In the genomic region with DNA sequence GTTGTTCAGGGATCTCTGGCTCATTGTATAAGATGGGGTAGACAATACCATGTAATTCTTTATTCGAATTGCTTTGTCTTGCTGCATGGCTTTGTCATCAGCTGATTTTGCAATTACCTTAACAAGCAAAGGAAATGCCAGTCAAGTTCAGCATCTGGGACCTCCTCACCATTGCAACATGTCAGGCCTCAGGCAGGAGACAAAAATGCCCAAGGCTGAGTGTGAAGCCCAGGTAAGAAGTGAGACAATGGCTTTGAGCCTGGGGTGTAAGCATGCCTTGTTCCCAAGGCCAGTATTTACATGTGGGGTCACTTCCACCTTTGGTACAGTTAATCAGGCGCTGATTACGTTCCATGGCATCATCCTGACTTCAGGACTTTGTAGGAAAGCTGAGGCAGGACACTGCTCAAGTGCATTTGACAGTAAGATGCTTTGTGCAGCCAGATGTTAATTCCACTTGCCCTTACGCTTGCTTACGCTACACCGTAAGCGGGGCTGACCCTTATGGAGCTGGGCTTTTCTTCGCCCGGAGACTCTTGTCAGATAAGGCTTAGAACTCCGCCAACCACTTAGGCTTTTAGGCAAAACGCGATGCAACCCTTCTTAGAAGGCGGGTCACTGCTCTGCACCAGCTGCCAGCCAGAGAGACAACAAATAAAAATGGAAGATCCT, we compare ENCODE assay signal across 8 cellular contexts. TPM values are rescaled to one million over a fixed set of nuclear protein-coding genes. Genes with fewer than 3 reads are reported as not detected.
DNase-seq lines count a peak whose midpoint lies in the region; TF ChIP-seq lines count a peak whose summit lies in the region.

No MANE protein-coding gene starts in this region.

- WGBS in sigmoid colon, 2 donors, result 9 to 17% methylated on average over 13 of the region's 13 CpGs

- H3K4me1 ChIP-seq in SJCRH30 (no peaks in the 10 kb centered on the region; the same call in 1 of the 2 replicates), sigmoid colon (peaks cover 0 to 36% (median 24%) of the 10 kb centered on the region in 4 donors)

- H3K36me3 ChIP-seq in SJCRH30 (no peaks in the 10 kb centered on the region), sigmoid colon (no peaks in the 10 kb centered on the region)

- H3K4me3 ChIP-seq in SJCRH30 (peak overlapping the region; percentile 86), fibroblast of the aortic adventitia (ENCODE audit: low read depth, low read length) (peak overlapping the region; percentile 70), sigmoid colon (peak overlapping the region; percentile 15 to 91 (median 74))

- H3K27me3 ChIP-seq in SJCRH30 (no peaks in the 10 kb centered on the region), sigmoid colon (no peaks in the 10 kb centered on the region)

- intact Hi-C loops in sigmoid colon (cut with DNase I), result loop anchor here (5.0 to 10.0 kb wide), 4 partner anchors 656 to 1678 kb away; partner anchors contain the start of genes HYCC1, IL6 and KLHL7

- TF ChIP-seq POLR2A in sigmoid colon (IDR thresholded peaks at IDR 0.05), result no peak

- H3K27ac ChIP-seq in SJCRH30 (peak overlapping the region; percentile 10; the same call in 1 of the 2 replicates), sigmoid colon (peak overlapping the region; percentile 64 to 99 (median 98))

- DNase-seq in NCI-H82 (lab: John Stamatoyannopoulos, UW) (peak; percentile 86), NCI-H82 treated with DMSO at 0.1 percent for 48 hours (lab: John Stamatoyannopoulos, UW; ENCODE audit: unreplicated experiment) (no peak), SJCRH30 (no peak), fibroblast of the aortic adventitia (ENCODE audit: low read depth) (peak; percentile 2), sigmoid colon (no peak), NCI-H2171 (lab: John Stamatoyannopoulos, UW) (no peak), GM10266 (ENCODE audit: extremely low spot score) (no peak)
- DNase-seq in activated CD4-positive, CD25-positive, alpha-beta regulatory T cell (lab: John Stamatoyannopoulos, UW), result no peak

- H3K9me3 ChIP-seq in SJCRH30 (replicated peaks) (no peaks in the 10 kb centered on the region), sigmoid colon (no peaks in the 10 kb centered on the region)

- no peak for TF ChIP-seq CTCF in fibroblast of the aortic adventitia (IDR thresholded peaks at IDR 0.05; ENCODE audit: insufficient read depth, low read length)
- TF ChIP-seq CTCF in sigmoid colon (IDR thresholded peaks at IDR 0.05), result no peak
- TF ChIP-seq CTCF in GM10266 (IDR thresholded peaks at IDR 0.05; ENCODE audit: control insufficient read depth, insufficient read depth, low read depth, missing control alignments), result no peak

- no peak for TF ChIP-seq EP300 in sigmoid colon (IDR thresholded peaks at IDR 0.05)

RNA-seq across cellular contexts. Expression of gene SP4, which starts 1.5 kb away (rescaled TPM):
- total RNA-seq in SJCRH30 (2014; rRNA removed; shearing (Covaris generic)), result 34.5 and 39.5 TPM in 2 replicates
- 1.6 and 17.0 TPM in 2 replicates for total RNA-seq in fibroblast of the aortic adventitia (ENCODE audit: low replicate concordance)
- 1 to 10 TPM; 3.9 to 8.7 (median 7.2) TPM for total RNA-seq in sigmoid colon
- 1 to 10 TPM in 1 of 3 donors, under 1 TPM in 2; 0.60 to 2.6 (median 0.69) TPM for polyA plus RNA-seq in sigmoid colon

Comparison
In these comparisons a context has a peak if more than half of its experiments do, and no peak if none do; other contexts are left out.
1. DNase-seq: peak in NCI-H82 (single experiment) and fibroblast of the aortic adventitia (single experiment); none in NCI-H82 treated with DMSO at 0.1 percent for 48 hours (single experiment), SJCRH30 (0 of 2), sigmoid colon (single experiment), NCI-H2171 (single experiment), GM10266 (single experiment) and activated CD4-positive, CD25-positive, alpha-beta regulatory T cell (0 of 4).
2. Peak in every context shown above with its lines, with median percentiles within 50 percentile points of each other: H3K4me3 ChIP-seq.